In the genomic region with DNA sequence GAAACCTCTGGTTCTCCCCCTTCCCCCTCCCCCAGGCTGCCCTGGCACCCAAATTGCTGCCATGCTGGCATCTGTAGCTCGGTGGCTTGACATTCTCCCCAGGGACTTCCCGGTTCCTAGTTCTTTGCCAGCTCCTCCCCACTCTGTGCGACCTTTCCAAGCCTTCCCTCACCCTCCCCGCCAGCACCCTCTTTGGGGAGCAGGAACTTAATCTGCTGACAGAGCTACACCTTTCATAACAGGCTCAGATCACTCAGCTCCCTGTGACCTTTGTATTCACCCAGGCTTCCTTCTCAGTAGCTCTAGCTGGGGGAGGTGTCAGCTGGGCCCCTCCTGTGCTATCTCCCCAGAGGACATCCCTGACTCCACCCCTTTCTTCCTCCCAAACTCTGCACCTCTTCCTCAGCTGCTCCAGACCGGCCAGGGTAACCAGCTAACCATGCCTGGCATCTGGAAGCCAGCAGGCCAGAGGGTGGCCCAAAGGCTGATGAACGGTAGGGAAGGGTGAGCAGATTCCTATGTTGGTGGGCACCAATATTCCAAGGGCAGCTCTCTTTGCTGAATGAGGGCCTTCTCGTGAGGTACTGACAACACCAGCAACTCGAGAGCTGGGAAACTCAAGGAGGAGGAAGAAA, we compare ENCODE assay signal across 8 cellular contexts. TPM values are rescaled to one million over a fixed set of nuclear protein-coding genes. Genes with fewer than 3 reads are reported as not detected.
DNase-seq lines count a peak whose midpoint lies in the region; ATAC-seq and TF ChIP-seq lines count a peak whose summit lies in the region.

No MANE protein-coding gene starts in this region.

- no peaks in the 10 kb centered on the region for H3K36me3 ChIP-seq in right atrium auricular region

- H3K27ac Mint-ChIP-seq in T-helper 17 cell: peak overlapping the region; percentile 81

- H3K36me3 Mint-ChIP-seq in T-helper 17 cell (ENCODE audit: low read depth): peaks cover 7% of the 10 kb centered on the region

- H3K27me3 Mint-ChIP-seq in T-helper 17 cell: no peaks in the 10 kb centered on the region

- H3K4me1 ChIP-seq in right atrium auricular region: peaks cover 0 to 47% of the 10 kb centered on the region in 2 donors

- H3K4me3 ChIP-seq in right atrium auricular region: no peak overlapping the region

- H3K27me3 ChIP-seq in right atrium auricular region: no peaks in the 10 kb centered on the region

- peaks cover 20% of the 10 kb centered on the region for H3K4me1 Mint-ChIP-seq in T-helper 17 cell

- peak overlapping the region; percentile 85 to 96 for H3K27ac ChIP-seq in right atrium auricular region
- peak overlapping the region; percentile 90 for H3K27ac ChIP-seq in substantia nigra (ENCODE audit: low read depth, low read length, poor library complexity, severe bottlenecking)

- peak overlapping the region; percentile 71 for H3K4me3 Mint-ChIP-seq in T-helper 17 cell

- DNase-seq in stimulated activated CD4-positive, alpha-beta T cell treated with anti-CD3 and anti-CD28 coated beads, Interleukin-1b, Interleukin-23, amount 100 ng/mL, for 48 hours: peak; percentile 18
- DNase-seq in stimulated activated CD4-positive, alpha-beta T cell treated with anti-CD3 and anti-CD28 coated beads, Interleukin-12 subunit alpha, Interleukin-12 subunit beta, amount 100 ng/mL, for 4 hours: no peak
- DNase-seq in T-helper 17 cell (no peak), right atrium auricular region (ENCODE audit: low spot score) (no peak), substantia nigra (lab: John Stamatoyannopoulos, UW) (peak in 18 of 49 donors; percentile 15 to 54 (median 27)), cortex of kidney (lab: John Stamatoyannopoulos, UW) (no peak)
- DNase-seq in stimulated activated CD4-positive, alpha-beta T cell treated with anti-CD3 and anti-CD28 coated beads, Interleukin-2, amount 100 ng/mL, for 48 hours: no peak

- H3K9me3 ChIP-seq in T-helper 17 cell (ENCODE audit: control insufficient read depth, low read length, poor library complexity, severe bottlenecking) (no peaks in the 10 kb centered on the region), right atrium auricular region (no peaks in the 10 kb centered on the region)

- no peak for TF ChIP-seq CTCF in right atrium auricular region (IDR thresholded peaks at IDR 0.05)

- no peak for ATAC-seq in T-helper 17 cell
- no peak for ATAC-seq in HG03571 (IDR thresholded peaks at IDR 0.05; ENCODE audit: unreplicated experiment)

RNA-seq across cellular contexts. Expression of gene COX14, which starts 1.8 kb away (rescaled TPM):
- total RNA-seq in T-helper 17 cell: 10 to 100 TPM; 40.1 to 45.1 TPM
- total RNA-seq in right atrium auricular region: 100 to 1,000 TPM; 139 to 181 TPM

RNA-seq across cellular contexts. Expression of gene GPD1, which starts 6.4 kb away (rescaled TPM):
- total RNA-seq in T-helper 17 cell (1 to 10 TPM in 1 of 2 donors, under 1 TPM in 1; 0.77 to 1.0 TPM), right atrium auricular region (10 to 100 TPM in 1 of 2 donors, 1 to 10 TPM in 1; 8.8 to 38.7 TPM)

RNA-seq across cellular contexts. Expression of gene SMARCD1, which starts 25.1 kb away (rescaled TPM):
- total RNA-seq in T-helper 17 cell (10 to 100 TPM; 74.0 to 93.6 TPM), right atrium auricular region (10 to 100 TPM; 29.6 to 35.5 TPM)

RNA-seq across cellular contexts. Expression of gene ASIC1, which starts 52.8 kb away (rescaled TPM):
- total RNA-seq in T-helper 17 cell (1 to 10 TPM in 1 of 2 donors, under 1 TPM in 1; 0.17 to 1.1 TPM), right atrium auricular region (1 to 10 TPM in 1 of 2 donors, under 1 TPM in 1; 0.24 to 1.4 TPM)

RNA-seq across cellular contexts. Expression of gene CERS5, which starts 56.9 kb away (rescaled TPM):
- total RNA-seq in T-helper 17 cell: 10 to 100 TPM; 51.6 to 57.8 TPM
- 10 to 100 TPM in 1 of 2 donors, 1 to 10 TPM in 1; 6.7 to 11.2 TPM for total RNA-seq in right atrium auricular region

Comparison
In these comparisons a context has a peak if more than half of its experiments do, and no peak if none do; other contexts are left out.
1. RNA of gene GPD1, which starts 6.4 kb away (total RNA-seq): 8.8 to 38.7 TPM in right atrium auricular region; 0.77 to 1.0 TPM in T-helper 17 cell; every median in the first group is over 4 times any median in the second.